17 cellular contexts compared by ENCODE assay signal in genomic region chr4:7942019-7942556, GRCh38. TPM values are rescaled to one million over a fixed set of nuclear protein-coding genes. Genes with fewer than 3 reads are reported as not detected.
DNase-seq lines count a peak whose midpoint lies in the region; ATAC-seq, FAIRE-seq and TF ChIP-seq lines count a peak whose summit lies in the region.
"Had no signal": no experiment of that assay in that cellular context is flagged by ENCODE, and none has a peak within 500 bp of the region (broad histone marks: within the 10 kb centered on the region; RNA-seq: fewer than 3 reads in every experiment).

No MANE protein-coding gene starts in this region.

- 45% methylated on average over 5 of the region's 5 CpGs for WGBS in HepG2 (ENCODE audit: low lambda C conversion rate)
- 87 to 89% methylated on average over 5 of the region's 5 CpGs for WGBS in sigmoid colon, 2 donors

- H3F3A ChIP-seq in GM23338 (replicated peaks; ENCODE audit: low read depth), result peaks cover 9% of the 10 kb centered on the region; the same call in 1 of the 2 replicates
- peaks cover 36% of the 10 kb centered on the region for H3F3A ChIP-seq in PC-9 (ENCODE audit: insufficient read depth, low read depth)

- BruUV-seq in PC-9 (replicated peaks; lab: Mats Ljungman, UMichigan) (no TSS peak), HepG2 (replicated peaks; lab: Mats Ljungman, UMichigan) (no TSS peak)

- H3K27ac Mint-ChIP-seq in GM23338, result peak overlapping the region; percentile 49; the same call in 1 of the 2 replicates

- H4K20me1 ChIP-seq in GM23338 (replicated peaks; ENCODE audit: insufficient read depth) (no peaks in the 10 kb centered on the region), PC-9 (ENCODE audit: insufficient read depth) (no peaks in the 10 kb centered on the region; the same call in 1 of the 2 replicates), HepG2 (ENCODE audit: insufficient read depth, low read length) (no peaks in the 10 kb centered on the region)

- H3K27me3 ChIP-seq in GM23338 (ENCODE audit: insufficient read depth) (no peaks in the 10 kb centered on the region), PC-9 (ENCODE audit: insufficient read depth, low read depth) (no peaks in the 10 kb centered on the region), HepG2 (ENCODE audit: control insufficient read depth in 1 of 2, insufficient read depth in 2 of 2, low read length in 2 of 2) (no peaks in the 10 kb centered on the region), sigmoid colon (no peaks in the 10 kb centered on the region)

- H3K9me2 ChIP-seq in GM23338 (ENCODE audit: insufficient read depth) (no peaks in the 10 kb centered on the region), PC-9 (ENCODE audit: insufficient read depth) (no peaks in the 10 kb centered on the region)
- H3K9me2 ChIP-seq: SK-N-SH had no signal

- H3K4me1 ChIP-seq in GM23338 (ENCODE audit: insufficient read depth) (peaks cover 21% of the 10 kb centered on the region), PC-9 (replicated peaks; ENCODE audit: insufficient read depth) (peaks cover 44% of the 10 kb centered on the region), HepG2 (ENCODE audit: insufficient read depth, low read length) (peaks cover 69% of the 10 kb centered on the region), sigmoid colon (peaks cover 0 to 32% (median 31%) of the 10 kb centered on the region in 4 donors)

- H3K27me3 Mint-ChIP-seq in GM23338 (ENCODE audit: insufficient read depth, low read depth, poor library complexity), result peaks cover 19% of the 10 kb centered on the region

- ATAC-seq in GM23338 (no peak; the same call in 1 of the 3 replicates), HepG2 (peak; percentile 21), HG03469 (IDR thresholded peaks at IDR 0.05; ENCODE audit: unreplicated experiment) (no peak)

- peaks cover 12% of the 10 kb centered on the region for H3K79me2 ChIP-seq in GM23338 (replicated peaks; ENCODE audit: insufficient read depth)
- peaks cover 24% of the 10 kb centered on the region for H3K79me2 ChIP-seq in PC-9 (ENCODE audit: low read depth)
- H3K79me2 ChIP-seq in HepG2 (ENCODE audit: insufficient read depth, low read length), result no peaks in the 10 kb centered on the region

- intact Hi-C loops in PC-9 (cut with micrococcal nuclease; ENCODE audit: unreplicated experiment), result no loop called here
- intact Hi-C loops in HepG2 (cut with micrococcal nuclease; ENCODE audit: unreplicated experiment), result no loop called here
- intact Hi-C loops in sigmoid colon (cut with DNase I), result no loop called here

- FAIRE-seq in HepG2 (lab: Jason Lieb, UNC) (peak; percentile 64), GM12892 (lab: Jason Lieb, UNC) (no peak)

- H3K27ac ChIP-seq in GM23338 (ENCODE audit: low read depth) (no peak overlapping the region), PC-9 (peak overlapping the region; percentile 83), HepG2 (ENCODE audit: extremely low read length, insufficient read depth, low read length) (no peak overlapping the region), sigmoid colon (no peak overlapping the region)
- H3K27ac ChIP-seq: BLaER1 had no signal

- TF ChIP-seq EP300 in HepG2 (IDR thresholded peaks at IDR 0.05; ENCODE audit: low read depth in 2 of 2, low read length in 2 of 2) (peak in 1 of 2 experiments; percentile 46; a peak in 1 of 4 replicates), HepG2 (CRISPR knock-in tag; IDR thresholded peaks at IDR 0.05; ENCODE audit: borderline replicate concordance) (no peak), sigmoid colon (IDR thresholded peaks at IDR 0.05) (no peak)

- TF ChIP-seq RAD21 in HepG2 (CRISPR knock-in tag; IDR thresholded peaks at IDR 0.05), result no peak

- no peak overlapping the region; the same call in 2 of the 3 replicates for H3K4me3 Mint-ChIP-seq in GM23338

- CTCF ChIA-PET in PC-9 (lab: Charles Lee), result no interaction called here
- CTCF ChIA-PET in HepG2 (lab: Yijun Ruan, JAX; ENCODE audit: low intra/inter-chr PET ratio, low total read pairs), result no interaction called here

- no peak for TF ChIP-seq POLR2A in HepG2 (IDR thresholded peaks at IDR 0.05; ENCODE audit: insufficient read depth in 1 of 2, low read depth in 2 of 2, low read length in 2 of 2)
- TF ChIP-seq POLR2A in sigmoid colon (IDR thresholded peaks at IDR 0.05), result no peak
- TF ChIP-seq POLR2A in GM12892 (IDR thresholded peaks at IDR 0.05; ENCODE audit: low read depth, low read length), result no peak

- no peaks in the 10 kb centered on the region for H3K9me3 Mint-ChIP-seq in GM23338

- POLR2A ChIA-PET in PC-9 (lab: Charles Lee; ENCODE audit: unreplicated experiment), result no interaction called here
- POLR2A ChIA-PET in HepG2 (lab: Yijun Ruan, JAX), result interaction anchor here (0.6 kb wide), 1 partner anchor 9 kb away, joined by 5 read pairs; no protein-coding TSS in a partner anchor

- in situ Hi-C loops in HepG2 (cut with HindIII; ENCODE audit: extremely low pct_ligation_motif_present, low pct_unique_long_range_greater_than_20kb), result no loop called here

- TF ChIP-seq CTCF in GM23338 (conservative IDR thresholded peaks at IDR 0.05; ENCODE audit: low read depth in 2 of 2) (no peak), PC-9 (conservative IDR thresholded peaks at IDR 0.05) (no peak), HepG2 (CRISPR knock-in tag; IDR thresholded peaks at IDR 0.05) (no peak), sigmoid colon (IDR thresholded peaks at IDR 0.05) (no peak)

- H3K36me3 Mint-ChIP-seq in GM23338 (ENCODE audit: low read depth), result no peaks in the 10 kb centered on the region

- H3K9me3 ChIP-seq in PC-9 (ENCODE audit: insufficient read depth, low read depth), result no peaks in the 10 kb centered on the region
- H3K9me3 ChIP-seq in HepG2 (ENCODE audit: low read length), result no peaks in the 10 kb centered on the region
- H3K9me3 ChIP-seq in sigmoid colon, result no peaks in the 10 kb centered on the region
- H3K9me3 ChIP-seq: BLaER1, SK-N-SH had no signal

- no peak overlapping the region for H3K4me2 ChIP-seq in GM23338
- peak overlapping the region; percentile 77 for H3K4me2 ChIP-seq in PC-9
- H3K4me2 ChIP-seq in HepG2 (ENCODE audit: low read depth, low read length), result peak overlapping the region; percentile 26; the same call in 1 of the 2 replicates
- H3K4me2 ChIP-seq: BLaER1, SK-N-SH had no signal

- H3K4me3 ChIP-seq in GM23338 (no peak overlapping the region), PC-9 (no peak overlapping the region), HepG2 (replicated peaks in 1 of 3; ENCODE audit: insufficient read depth in 1 of 3, low read depth in 2 of 3, low read length in 3 of 3) (0 out of 6 replicates have a peak overlapping the region, but pooled peaks of 1 of the 3 experiments have one; percentile 18), sigmoid colon (no peak overlapping the region)
- H3K4me3 ChIP-seq: BLaER1 had no signal

- peaks cover 32% of the 10 kb centered on the region for H3K4me1 Mint-ChIP-seq in GM23338

- H3K36me3 ChIP-seq in GM23338 (ENCODE audit: insufficient read depth), result no peaks in the 10 kb centered on the region
- no peaks in the 10 kb centered on the region for H3K36me3 ChIP-seq in PC-9 (ENCODE audit: low read depth)
- H3K36me3 ChIP-seq in HepG2 (replicated peaks in 1 of 2; ENCODE audit: control insufficient read depth in 1 of 2, insufficient read depth in 2 of 2, low read length in 2 of 2), result no peaks in the 10 kb centered on the region
- no peaks in the 10 kb centered on the region for H3K36me3 ChIP-seq in sigmoid colon
- H3K36me3 ChIP-seq: BLaER1 had no signal

- DNase-seq in GM23338 (ENCODE audit: low spot score) (no peak), PC-9 (peak in 1 of 2 experiments; percentile 59), HepG2 (ENCODE audit: low spot score) (peak; percentile 52), sigmoid colon (peak; percentile 53), AG08396 (ENCODE audit: low spot score) (no peak), GM12892 (ENCODE audit: insufficient read length) (no peak)
- DNase-seq: DMS153; KG1; NCI-H1048; NCI-H1694 treated with DMSO at 0.1 percent for 48 hours; NCI-H345; NCI-H526 treated with DMSO at 0.1 percent for 48 hours; NK-92 treated with Interleukin-12 subunit alpha and Interleukin-12 subunit beta, amount 100 ng/mL, for 24 hours; Right ventricle myocardium superior; SK-N-SH had no signal

- H3K9ac ChIP-seq in HepG2 (ENCODE audit: insufficient read depth, low read depth, low read length), result no peak overlapping the region
- H3K9ac ChIP-seq: BLaER1, SK-N-SH had no signal

- H2AFZ ChIP-seq in GM23338 (no peak overlapping the region), PC-9 (no peak overlapping the region), HepG2 (ENCODE audit: low read length) (no peak overlapping the region)

TF ChIP-seq in GM23338, 12 proteins besides CTCF, POLR2A, EP300 and RAD21 (continues in another document):
- no peak for TF ChIP-seq EZH2phosphoT487 (IDR thresholded peaks at IDR 0.05; ENCODE audit: unreplicated experiment)

TF ChIP-seq in HepG2, 621 proteins besides CTCF, POLR2A, EP300 and RAD21 (continues in another document):
- no peak for TF ChIP-seq MEIS1 (CRISPR knock-in tag; IDR thresholded peaks at IDR 0.05; ENCODE audit: borderline replicate concordance)

RNA-seq across cellular contexts. Expression of gene AFAP1, which starts 2.4 kb away (rescaled TPM):
- 21.5 and 25.9 TPM in 2 replicates for total RNA-seq in GM23338 (2014; rRNA removed; shearing (Covaris generic))
- polyA plus RNA-seq in GM23338 (2016; fragmentation: Nextera tagmentation; extraction: Ambion mirVana) (5.4 and 6.5 TPM in 2 replicates), HepG2 (2011; rRNA removed) (2.0 and 2.5 TPM in 2 replicates), sigmoid colon (10 to 100 TPM in 1 of 3 donors, 1 to 10 TPM in 2; 7.6 to 14.5 (median 9.6) TPM)
- total RNA-seq in PC-9 (2021) (69.6 and 84.1 TPM in 2 replicates), HepG2 (2016; rRNA removed; fragmentation: Illumina TruSeq; extraction: Trizol) (2.5 and 3.1 TPM in 2 replicates), sigmoid colon (10 to 100 TPM; 24.0 to 51.3 (median 38.2) TPM)
- total RNA-seq in HepG2 (2016; cell fraction: cytosol; rRNA removed; fragmentation: Illumina TruSeq; extraction: Trizol; ENCODE audit: low read depth), result 0.91 and 1.1 TPM in 2 replicates
- 2.3 and 2.5 TPM in 2 replicates for total RNA-seq in HepG2 (2016; cell fraction: insoluble cytoplasmic fraction; rRNA removed; fragmentation: Illumina TruSeq; extraction: Trizol)
- 1.3 and 1.6 TPM in 2 replicates for total RNA-seq in HepG2 (2016; cell fraction: membrane; rRNA removed; fragmentation: Illumina TruSeq; extraction: Trizol)
- 3.2 and 3.5 TPM in 2 replicates for total RNA-seq in HepG2 (2016; cell fraction: nucleus; rRNA removed; fragmentation: Illumina TruSeq; extraction: Trizol)
- 1.4 and 1.6 TPM in 2 replicates for polyA plus RNA-seq in HepG2 (2011; cell fraction: cytosol; rRNA removed)
- 5.5 and 8.2 TPM in 2 replicates for polyA plus RNA-seq in HepG2 (2011; cell fraction: nucleus; rRNA removed)
- 2.8 and 2.9 TPM in 2 replicates for polyA plus RNA-seq in HepG2 (2012)
- polyA plus RNA-seq in HepG2 (2016; cell fraction: cytosol; fragmentation: Illumina TruSeq; extraction: Trizol; ENCODE audit: low read depth), result 0.11 and 0.15 TPM in 2 replicates
- 1.6 and 2.1 TPM in 2 replicates for polyA plus RNA-seq in HepG2 (2016; cell fraction: insoluble cytoplasmic fraction; fragmentation: Illumina TruSeq; extraction: Trizol; ENCODE audit: low read depth)
- 0.37 and 0.58 TPM in 2 replicates for polyA plus RNA-seq in HepG2 (2016; cell fraction: membrane; fragmentation: Illumina TruSeq; extraction: Trizol; ENCODE audit: low read depth)
- polyA plus RNA-seq in HepG2 (2016; cell fraction: nucleus; fragmentation: Illumina TruSeq; extraction: Trizol; ENCODE audit: insufficient read depth, low read depth), result 2.7 and 3.5 TPM in 2 replicates
- polyA minus RNA-seq in HepG2 (2011; rRNA and poly(A)+ RNA removed; ENCODE audit: low replicate concordance), result 4.5 and 14.2 TPM in 2 replicates
- polyA minus RNA-seq in HepG2 (2011; cell fraction: cytosol; rRNA and poly(A)+ RNA removed), result 2.9 and 3.2 TPM in 2 replicates
- polyA minus RNA-seq in HepG2 (2011; cell fraction: nucleus; rRNA and poly(A)+ RNA removed), result 9.5 and 11.9 TPM in 2 replicates
- polyA plus RNA-seq in GM12892 (2012; ENCODE audit: missing spikeins), result 0.28 TPM

Comparison
In these comparisons a context has a peak if more than half of its experiments do, and no peak if none do; other contexts are left out.
1. DNase-seq: peak in HepG2 (single experiment) and sigmoid colon (single experiment); none in GM23338 (single experiment), AG08396 (single experiment) and GM12892 (single experiment).